9 cellular contexts compared by ENCODE assay signal in the genomic region with DNA sequence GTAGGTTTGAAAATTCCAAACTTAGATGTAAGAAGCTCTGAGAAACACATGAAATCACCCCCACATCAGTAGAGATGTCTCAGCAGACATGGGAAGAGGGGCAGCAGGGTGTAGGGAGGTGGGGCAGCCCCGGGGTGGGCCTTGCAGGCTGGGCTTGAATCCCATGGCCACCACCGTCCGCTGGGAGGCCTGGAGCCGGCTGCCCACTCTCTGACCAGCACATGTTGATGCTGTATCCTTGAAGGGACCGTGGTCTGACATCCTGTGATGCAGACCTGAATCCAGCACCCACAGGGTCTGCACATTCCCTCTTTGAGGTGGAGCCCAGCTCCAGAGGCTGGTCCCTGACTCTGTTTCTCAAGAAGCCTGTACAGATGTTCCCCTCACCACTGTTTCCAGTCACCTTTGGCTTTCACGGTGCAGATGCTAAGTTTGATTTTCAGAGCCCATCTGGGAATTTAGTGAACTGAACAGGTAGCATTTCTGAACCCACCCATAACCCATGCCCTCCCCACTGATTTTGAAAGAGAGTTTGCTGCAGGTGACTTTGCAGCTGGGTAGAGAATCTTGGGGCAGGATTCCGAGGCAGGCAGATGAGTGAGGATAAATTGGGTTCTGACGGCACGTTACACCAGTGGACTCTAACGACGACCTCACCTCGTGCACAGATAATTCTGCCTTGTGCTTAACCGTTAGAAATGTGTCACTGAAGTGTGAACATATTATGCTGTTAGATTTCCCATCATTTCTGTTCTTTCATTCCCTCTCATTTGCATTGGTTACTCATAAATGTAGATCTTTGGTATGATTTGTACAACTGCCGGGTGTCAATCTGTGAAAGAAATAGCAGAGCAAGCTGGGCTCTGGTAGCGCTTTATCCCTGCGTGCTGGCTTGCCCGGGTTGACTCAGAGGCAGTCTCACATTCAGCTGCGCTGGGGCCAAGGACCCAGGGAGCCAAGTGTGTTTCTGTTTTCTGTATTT. TPM values are rescaled to one million over a fixed set of nuclear protein-coding genes. Genes with fewer than 3 reads are reported as not detected.
DNase-seq lines count a peak whose midpoint lies in the region; ATAC-seq and TF ChIP-seq lines count a peak whose summit lies in the region.
"Had no signal": no experiment of that assay in that cellular context is flagged by ENCODE, and none has a peak within 500 bp of the region (broad histone marks: within the 10 kb centered on the region; RNA-seq: fewer than 3 reads in every experiment).

No MANE protein-coding gene starts in this region.

- peak overlapping the region; percentile 64 for H3K4me3 Mint-ChIP-seq in activated CD8-positive, alpha-beta memory T cell treated with anti-CD3 and anti-CD28 coated beads, Interleukin-2, amount 10 ng/mL, durations not matched to agents 7 days and 5 days

- H3K9me2 ChIP-seq in PC-3 (replicated peaks; ENCODE audit: low read length), result no peaks in the 10 kb centered on the region

- H3K79me2 ChIP-seq in PC-3 (ENCODE audit: low read length), result no peaks in the 10 kb centered on the region

- DNase-seq in activated CD8-positive, alpha-beta memory T cell treated with anti-CD3 and anti-CD28 coated beads, Interleukin-2, amount 10 ng/mL, durations not matched to agents 7 days and 5 days, result peak; percentile 92
- peak; percentile 75 to 77 for DNase-seq in stimulated activated CD4-positive, alpha-beta T cell treated with anti-CD3 and anti-CD28 coated beads, Interleukin-12 subunit alpha, Interleukin-12 subunit beta, amount 100 ng/mL, for 24 hours (ENCODE audit: low read depth in 2 of 2)
- DNase-seq in iPS-NIHi11 (ENCODE audit: low spot score), result no peak
- no peak for DNase-seq in testis
- no peak for DNase-seq in PC-3
- no peak for DNase-seq in left colon

- no peak overlapping the region for H3K4me2 ChIP-seq in PC-3 (ENCODE audit: low read length)

- H3K36me3 Mint-ChIP-seq in activated CD8-positive, alpha-beta memory T cell treated with anti-CD3 and anti-CD28 coated beads, Interleukin-2, amount 10 ng/mL, durations not matched to agents 7 days and 5 days, result peaks cover 70% of the 10 kb centered on the region

- no peaks in the 10 kb centered on the region for H3K27me3 ChIP-seq in testis
- H3K27me3 ChIP-seq in PC-3 (ENCODE audit: low read length), result peaks cover 93% of the 10 kb centered on the region

- no peaks in the 10 kb centered on the region for H4K20me1 ChIP-seq in PC-3 (ENCODE audit: low read length)

- WGBS in testis, 2 donors, result 84 to 85% methylated on average over 18 of the region's 18 CpGs

- no peaks in the 10 kb centered on the region for H3F3A ChIP-seq in PC-3 (ENCODE audit: low read length, unreplicated experiment)

- H3K27me3 Mint-ChIP-seq in activated CD8-positive, alpha-beta memory T cell treated with anti-CD3 and anti-CD28 coated beads, Interleukin-2, amount 10 ng/mL, durations not matched to agents 7 days and 5 days, result no peaks in the 10 kb centered on the region

- no peak overlapping the region for H2AFZ ChIP-seq in PC-3 (ENCODE audit: low read length)

- H3K27ac Mint-ChIP-seq in activated CD8-positive, alpha-beta memory T cell treated with anti-CD3 and anti-CD28 coated beads, Interleukin-2, amount 10 ng/mL, durations not matched to agents 7 days and 5 days, result peak overlapping the region; percentile 94

- no TSS peak for BruUV-seq in PC-3 (replicated peaks; lab: Mats Ljungman, UMichigan)

- CTCF ChIA-PET in activated CD8-positive, alpha-beta memory T cell treated with anti-CD3 and anti-CD28 coated beads, Interleukin-2, amount 10 ng/mL, durations not matched to agents 7 days and 5 days (lab: Charles Lee), result interaction anchor here (0.8 to 13.9 kb wide), 11 partner anchors 12 to 144 kb away, joined by 3 to 207 read pairs (median 4); no protein-coding TSS in a partner anchor
- CTCF ChIA-PET in PC-3 (lab: Charles Lee), result no interaction called here

- H3K9ac ChIP-seq in PC-3 (ENCODE audit: low read length), result no peak overlapping the region

- POLR2A ChIA-PET in PC-3 (lab: Charles Lee; ENCODE audit: unreplicated experiment), result no interaction called here

- H3K9me3 ChIP-seq in testis, result no peaks in the 10 kb centered on the region
- H3K9me3 ChIP-seq in PC-3 (ENCODE audit: low read length), result no peaks in the 10 kb centered on the region
- H3K9me3 ChIP-seq: thoracic aorta had no signal

- no peaks in the 10 kb centered on the region for H3K9me3 Mint-ChIP-seq in activated CD8-positive, alpha-beta memory T cell treated with anti-CD3 and anti-CD28 coated beads, Interleukin-2, amount 10 ng/mL, durations not matched to agents 7 days and 5 days (ENCODE audit: low read depth)

- peak; percentile 81 for ATAC-seq in HG03159 (IDR thresholded peaks at IDR 0.05; ENCODE audit: unreplicated experiment)
- ATAC-seq in activated CD8-positive, alpha-beta memory T cell treated with anti-CD3 and anti-CD28 coated beads, Interleukin-2, amount 10 ng/mL, durations not matched to agents 7 days and 5 days, result peak; percentile 75
- no peak for ATAC-seq in PC-3
- no peak for ATAC-seq in left colon

- H3K4me3 ChIP-seq in testis (no peak overlapping the region), PC-3 (ENCODE audit: low read length) (no peak overlapping the region)
- H3K4me3 ChIP-seq: thoracic aorta had no signal

- no peak for TF ChIP-seq CTCF in testis (IDR thresholded peaks at IDR 0.05)
- no peak for TF ChIP-seq CTCF in PC-3 (conservative IDR thresholded peaks at IDR 0.05; ENCODE audit: low read depth, low read length)

- peaks cover 96% of the 10 kb centered on the region for H3K4me1 Mint-ChIP-seq in activated CD8-positive, alpha-beta memory T cell treated with anti-CD3 and anti-CD28 coated beads, Interleukin-2, amount 10 ng/mL, durations not matched to agents 7 days and 5 days

- H3K27ac ChIP-seq in testis (no peak overlapping the region), PC-3 (ENCODE audit: low read length) (no peak overlapping the region)
- H3K27ac ChIP-seq: thoracic aorta had no signal

- peak; percentile 54 for TF ChIP-seq POLR2A in GM19193 (IDR thresholded peaks at IDR 0.05; ENCODE audit: extremely low read depth, insufficient read depth, insufficient read length)
- no peak for TF ChIP-seq POLR2A in testis (IDR thresholded peaks at IDR 0.05)

- intact Hi-C loops in testis (cut with DNase I; ENCODE audit: low total_unique reads) (no loop called here), PC-3 (cut with micrococcal nuclease) (no loop called here), left colon (cut with DNase I, micrococcal nuclease) (loop anchor here in 1 of 2 donors (10.0 kb wide), 1 partner anchor 65 kb away; no protein-coding TSS in a partner anchor)

- H3K36me3 ChIP-seq in testis (ENCODE audit: low read depth, missing control alignments) (no peaks in the 10 kb centered on the region), PC-3 (ENCODE audit: low read depth, low read length) (no peaks in the 10 kb centered on the region)
- H3K36me3 ChIP-seq: thoracic aorta had no signal

- H3K4me1 ChIP-seq in testis, result no peaks in the 10 kb centered on the region
- H3K4me1 ChIP-seq in PC-3 (ENCODE audit: insufficient read depth, low read length), result peaks cover 5% of the 10 kb centered on the region; the same call in 1 of the 2 replicates

RNA-seq across cellular contexts. Expression of gene IKZF1, which starts 45.7 kb away (rescaled TPM):
- 100 to 1,000 TPM; 348 to 374 TPM for total RNA-seq in activated CD8-positive, alpha-beta memory T cell treated with anti-CD3 and anti-CD28 coated beads, Interleukin-2, amount 10 ng/mL, durations not matched to agents 7 days and 5 days
- total RNA-seq in testis, result 10 to 100 TPM in 1 of 2 donors, 1 to 10 TPM in 1; 9.9 to 10.4 TPM
- polyA plus RNA-seq in testis (ENCODE audit: insufficient read depth, low read depth, low replicate concordance), result 4.2 TPM
- total RNA-seq in PC-3 (2014; rRNA removed), result not detected in 2 replicates
- total RNA-seq in left colon, result 10 to 100 TPM in 1 of 2 donors, 1 to 10 TPM in 1; 5.6 to 11.2 TPM

Comparison
In these comparisons a context has a peak if more than half of its experiments do, and no peak if none do; other contexts are left out.
1. ATAC-seq: peak in HG03159 (single experiment) and activated CD8-positive, alpha-beta memory T cell treated with anti-CD3 and anti-CD28 coated beads, Interleukin-2, amount 10 ng/mL, durations not matched to agents 7 days and 5 days (single experiment); none in PC-3 (single experiment) and left colon (single experiment).
2. DNase-seq: peak in activated CD8-positive, alpha-beta memory T cell treated with anti-CD3 and anti-CD28 coated beads, Interleukin-2, amount 10 ng/mL, durations not matched to agents 7 days and 5 days (single experiment) and stimulated activated CD4-positive, alpha-beta T cell treated with anti-CD3 and anti-CD28 coated beads, Interleukin-12 subunit alpha, Interleukin-12 subunit beta, amount 100 ng/mL, for 24 hours (2 of 2); none in iPS-NIHi11 (single experiment), testis (single experiment), PC-3 (single experiment) and left colon (0 of 2).
3. RNA of gene IKZF1, which starts 45.7 kb away (total RNA-seq): 348 to 374 TPM in activated CD8-positive, alpha-beta memory T cell treated with anti-CD3 and anti-CD28 coated beads, Interleukin-2, amount 10 ng/mL, durations not matched to agents 7 days and 5 days; 5.6 to 11.2 TPM in left colon, 9.9 to 10.4 TPM in testis and not detected in PC-3; every median in the first group is over 10 times any median in the second.